ENCODE assay signal across 1 cellular context in the genomic region with DNA sequence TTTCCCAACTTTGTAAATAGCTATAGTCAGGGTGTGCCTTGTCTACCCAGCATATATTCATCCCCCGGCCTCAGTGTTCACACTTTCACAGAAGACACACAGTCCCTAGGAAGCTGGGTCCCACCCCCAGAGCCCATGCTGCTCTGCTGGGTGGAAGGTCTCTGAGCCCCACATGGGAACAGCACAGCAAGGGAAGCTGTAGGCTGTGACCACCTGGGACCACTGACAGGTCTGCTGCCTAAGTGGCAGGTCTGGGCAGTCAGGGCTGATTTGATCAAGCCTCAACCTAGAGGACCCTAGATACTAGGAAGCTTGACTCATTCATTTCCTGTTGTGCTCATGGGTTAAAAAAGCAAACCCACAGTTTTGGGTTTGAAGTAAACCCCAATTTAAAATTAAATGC.
TF ChIP-seq lines count a peak whose summit lies in the region.

No MANE protein-coding gene starts in this region.

TF ChIP-seq in HepG2, 621 proteins besides CTCF, POLR2A, EP300 and RAD21 (continued from another document):
- TF ChIP-seq, protein P1, sequence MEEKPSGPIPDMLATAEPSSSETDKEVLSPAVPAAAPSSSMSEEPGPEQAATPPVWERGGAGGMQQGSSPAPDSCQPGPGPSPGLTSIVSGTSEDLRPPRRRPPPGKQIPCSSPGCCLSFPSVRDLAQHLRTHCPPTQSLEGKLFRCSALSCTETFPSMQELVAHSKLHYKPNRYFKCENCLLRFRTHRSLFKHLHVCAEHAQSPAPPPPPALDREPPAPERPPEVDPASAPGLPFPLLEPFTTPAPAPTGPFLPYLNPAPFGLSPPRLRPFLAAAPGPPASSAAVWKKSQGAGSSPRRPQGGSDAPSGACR (CRISPR knock-in tag; IDR thresholded peaks at IDR 0.05), result no peak
- TF ChIP-seq ZFP62 (CRISPR knock-in tag; IDR thresholded peaks at IDR 0.05), result no peak
- TF ChIP-seq ZBTB1 (CRISPR knock-in tag; IDR thresholded peaks at IDR 0.05; ENCODE audit: borderline replicate concordance), result no peak
- no peak for TF ChIP-seq ZSCAN20 (CRISPR knock-in tag; IDR thresholded peaks at IDR 0.05; ENCODE audit: borderline replicate concordance)
- no peak for TF ChIP-seq KDM5B (CRISPR knock-in tag; IDR thresholded peaks at IDR 0.05; ENCODE audit: borderline replicate concordance)
- TF ChIP-seq SP1 (IDR thresholded peaks at IDR 0.05), result no peak
- no peak for TF ChIP-seq SP1 (CRISPR knock-in tag; IDR thresholded peaks at IDR 0.05)
- no peak for TF ChIP-seq ZNF335 (CRISPR knock-in tag; IDR thresholded peaks at IDR 0.05)
- TF ChIP-seq ZNF326 (CRISPR knock-in tag; IDR thresholded peaks at IDR 0.05; ENCODE audit: borderline replicate concordance), result no peak
- no peak for TF ChIP-seq HCFC1 (IDR thresholded peaks at IDR 0.05; ENCODE audit: low read depth, low read length)
- no peak for TF ChIP-seq ZNF883 (CRISPR knock-in tag; IDR thresholded peaks at IDR 0.05; ENCODE audit: not compliant biosample characterization)
- no peak for TF ChIP-seq PRMT3 (CRISPR knock-in tag; IDR thresholded peaks at IDR 0.05; ENCODE audit: borderline replicate concordance, low read depth)
- no peak for TF ChIP-seq PHF8 (CRISPR knock-in tag; IDR thresholded peaks at IDR 0.05)
- TF ChIP-seq ZKSCAN8 (CRISPR knock-in tag; IDR thresholded peaks at IDR 0.05; ENCODE audit: borderline replicate concordance), result no peak
